1 cellular context compared by ENCODE assay signal in the genomic region with DNA sequence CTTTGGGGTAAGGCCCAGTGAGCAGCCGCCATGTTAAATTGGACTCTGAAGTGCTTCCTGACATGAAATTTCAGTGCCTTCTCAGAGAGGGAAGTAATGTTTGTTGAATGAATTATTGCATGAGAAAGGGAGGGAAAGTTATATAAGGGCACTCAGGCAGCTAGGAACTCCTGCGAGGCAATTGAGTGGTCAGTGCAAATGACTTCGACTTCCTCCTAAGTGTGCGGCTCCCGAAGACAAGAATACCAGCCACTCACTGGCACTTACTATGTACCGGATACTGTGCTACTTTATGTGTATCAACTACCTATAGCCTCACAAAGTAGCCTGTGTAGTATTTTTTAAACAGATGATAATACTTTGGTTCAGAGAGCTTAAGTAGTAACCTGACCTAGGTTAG.
TF ChIP-seq lines count a peak whose summit lies in the region.

No MANE protein-coding gene starts in this region.

TF ChIP-seq in IMR-90, 13 proteins besides CTCF, POLR2A, EP300 and RAD21:
- TF ChIP-seq NFE2L2 (IDR thresholded peaks at IDR 0.05; ENCODE audit: low read depth, low read length) = no peak
- no peak for TF ChIP-seq SMC3 (IDR thresholded peaks at IDR 0.05; ENCODE audit: low read depth, low read length)
- no peak for TF ChIP-seq FOS (IDR thresholded peaks at IDR 0.05; ENCODE audit: low read depth, low read length)
TF ChIP-seq in IMR-90: peak in this region for 0.
